Comparison of ENCODE assay signal across 8 cellular contexts in genomic region chr12:116818341-116818856, GRCh38.
DNase-seq lines count a peak whose midpoint lies in the region; ATAC-seq, FAIRE-seq and TF ChIP-seq lines count a peak whose summit lies in the region.

No MANE protein-coding gene starts in this region.

- no peak for FAIRE-seq in H54 (lab: Jason Lieb, UNC)
- no peak for FAIRE-seq in RCC 7860 (lab: Jason Lieb, UNC)

- peak overlapping the region; percentile 95 for H3K27ac Mint-ChIP-seq in stimulated activated naive CD8-positive, alpha-beta T cell treated with anti-CD3 and anti-CD28 coated beads, Interleukin-15, Interleukin-2, amounts not matched to agents 100 ng/mL and 50 ng/mL, for 24 hours

- H3K4me1 Mint-ChIP-seq in stimulated activated naive CD8-positive, alpha-beta T cell treated with anti-CD3 and anti-CD28 coated beads, Interleukin-15, Interleukin-2, amounts not matched to agents 100 ng/mL and 50 ng/mL, for 24 hours (ENCODE audit: low read depth) = peaks cover 31% of the 10 kb centered on the region

- ATAC-seq in GM21447 (IDR thresholded peaks at IDR 0.05; ENCODE audit: unreplicated experiment) = peak; percentile 24

- peak overlapping the region; percentile 76 to 94 (median 78) for H3K4me3 ChIP-seq in BLaER1 treated with 17β-estradiol and CSF1 and Interleukin-3, amounts not matched to agents 10 nM and 100 nM
- H3K4me3 ChIP-seq in cardiac fibroblast (replicated peaks in 1 of 2; ENCODE audit: low read depth in 2 of 2, low read length in 2 of 2) = peak overlapping the region; percentile 84 to 89

- H3K4me2 ChIP-seq in BLaER1 treated with 17β-estradiol and CSF1 and Interleukin-3, amounts not matched to agents 10 nM and 100 nM = peak overlapping the region; percentile 90 to 99 (median 96)

- no peaks in the 10 kb centered on the region for H3K36me3 ChIP-seq in BLaER1 treated with 17β-estradiol and CSF1 and Interleukin-3, amounts not matched to agents 10 nM and 100 nM

- H3K27me3 ChIP-seq in BLaER1 treated with 17β-estradiol and CSF1 and Interleukin-3, amounts not matched to agents 10 nM and 100 nM = no peaks in the 10 kb centered on the region

- H3K4me3 Mint-ChIP-seq in stimulated activated naive CD8-positive, alpha-beta T cell treated with anti-CD3 and anti-CD28 coated beads, Interleukin-15, Interleukin-2, amounts not matched to agents 100 ng/mL and 50 ng/mL, for 24 hours = peak overlapping the region; percentile 96

- no peaks in the 10 kb centered on the region for H3K9me3 ChIP-seq in BLaER1 treated with 17β-estradiol and CSF1 and Interleukin-3, amounts not matched to agents 10 nM and 100 nM (replicated peaks in 1 of 11)

- TF ChIP-seq CTCF in cardiac fibroblast (IDR thresholded peaks at IDR 0.05; ENCODE audit: low read depth, low read length) = no peak

- no peaks in the 10 kb centered on the region for H4K20me1 ChIP-seq in BLaER1 treated with 17β-estradiol and CSF1 and Interleukin-3, amounts not matched to agents 10 nM and 100 nM

- TF ChIP-seq POLR2A in H54 (IDR thresholded peaks at IDR 0.05; ENCODE audit: low read depth, low read length) = no peak

- peak overlapping the region; percentile 79 to 94 (median 90); a peak in 21 of 22 replicates for H3K27ac ChIP-seq in BLaER1 treated with 17β-estradiol and CSF1 and Interleukin-3, amounts not matched to agents 10 nM and 100 nM

- H3K27me3 Mint-ChIP-seq in stimulated activated naive CD8-positive, alpha-beta T cell treated with anti-CD3 and anti-CD28 coated beads, Interleukin-15, Interleukin-2, amounts not matched to agents 100 ng/mL and 50 ng/mL, for 24 hours = no peaks in the 10 kb centered on the region

- H3K4me1 ChIP-seq in BLaER1 treated with 17β-estradiol and CSF1 and Interleukin-3, amounts not matched to agents 10 nM and 100 nM = peaks cover 10 to 71% (median 58%) of the 10 kb centered on the region in 10 experiments

- peak overlapping the region; percentile 84 to 95 (median 90) for H3K9ac ChIP-seq in BLaER1 treated with 17β-estradiol and CSF1 and Interleukin-3, amounts not matched to agents 10 nM and 100 nM

- no peaks in the 10 kb centered on the region for H3K9me3 Mint-ChIP-seq in stimulated activated naive CD8-positive, alpha-beta T cell treated with anti-CD3 and anti-CD28 coated beads, Interleukin-15, Interleukin-2, amounts not matched to agents 100 ng/mL and 50 ng/mL, for 24 hours

- no peaks in the 10 kb centered on the region for H3K36me3 Mint-ChIP-seq in stimulated activated naive CD8-positive, alpha-beta T cell treated with anti-CD3 and anti-CD28 coated beads, Interleukin-15, Interleukin-2, amounts not matched to agents 100 ng/mL and 50 ng/mL, for 24 hours (ENCODE audit: low read depth)

- DNase-seq in RPMI8226 = peak; percentile 65
- peak; percentile 37 to 42 for DNase-seq in cardiac fibroblast (ENCODE audit: low read depth in 2 of 2)
- DNase-seq in kidney tubule cell (ENCODE audit: low spot score) = peak; percentile 22
- no peak for DNase-seq in H54 (ENCODE audit: insufficient read length, low spot score)
- DNase-seq in RCC 7860 (ENCODE audit: low spot score) = no peak

Comparison
In these comparisons a context has a peak if more than half of its experiments do, and no peak if none do; other contexts are left out.
1. DNase-seq: peak in RPMI8226 (single experiment), cardiac fibroblast (2 of 2) and kidney tubule cell (single experiment); none in H54 (single experiment) and RCC 7860 (single experiment).